ENCODE assay signal across 27 cellular contexts in the genomic region with DNA sequence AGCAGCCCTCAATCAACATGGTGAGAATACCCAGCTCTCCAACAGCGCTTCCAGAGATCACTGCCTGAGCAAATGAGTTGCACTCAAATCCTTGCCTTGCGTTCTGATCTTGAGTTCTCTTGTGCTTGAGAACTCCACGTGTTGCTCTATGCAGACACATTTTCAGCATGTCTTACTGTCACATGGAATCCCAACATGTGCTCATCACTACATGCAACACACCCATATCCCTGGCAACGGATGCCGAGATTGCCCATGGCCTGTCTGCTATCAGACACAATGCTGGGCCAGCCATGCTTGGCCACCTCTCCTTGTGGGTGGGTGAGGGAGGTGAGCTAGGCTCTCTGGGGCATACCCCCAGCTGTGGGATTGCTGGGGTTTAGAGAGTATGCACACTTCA.
"Had no signal": no experiment of that assay in that cellular context is flagged by ENCODE, and none has a peak within 500 bp of the region (broad histone marks: within the 10 kb centered on the region; RNA-seq: fewer than 3 reads in every experiment).

No MANE protein-coding gene starts in this region.

- H3K9me3 ChIP-seq: SJCRH30 had no signal

- H3K36me3 ChIP-seq: brain microvascular endothelial cell, SJCRH30 had no signal

- ATAC-seq: activated CD8-positive, alpha-beta T cell treated with anti-CD3 and anti-CD28 coated beads for 36 hours; activated T-cell treated with anti-CD3 and anti-CD28 coated beads, Interleukin-2, amount 50 U/mL, for 72 hours; activated T-helper 17 cell treated with anti-CD3 and anti-CD28 coated beads, Interleukin-2, amount 50 U/mL, for 72 hours; Panc1 had no signal

- H3K9ac ChIP-seq: KMS-11 had no signal

- H3K27me3 ChIP-seq: brain microvascular endothelial cell had no signal

- H3K4me2 ChIP-seq: KMS-11 had no signal

- H3K27ac ChIP-seq: brain microvascular endothelial cell, KMS-11, SJCRH30, SK-N-MC had no signal

- DNase-seq: activated CD4-positive, alpha-beta T cell treated with anti-CD3 and anti-CD28 coated beads, Interleukin-2, amount 10 ng/mL, durations not matched to agents 24 days and 14 days; activated CD4-positive, alpha-beta T cell treated with anti-CD3 and anti-CD28 coated beads, Interleukin-2, amount 50 U/mL, for 4 hours; activated CD8-positive, alpha-beta T cell treated with anti-CD3 and anti-CD28 coated beads for 36 hours; activated effector memory CD4-positive, alpha-beta T cell treated with anti-CD3 and anti-CD28 coated beads, Interleukin-2, amount 50 U/mL, for 16 hours; activated naive CD4-positive, alpha-beta T cell; activated naive CD4-positive, alpha-beta T cell treated with anti-CD3 and anti-CD28 coated beads, Interleukin-2, amount 50 U/mL, for 16 hours; activated naive CD8-positive, alpha-beta T cell treated with anti-CD3 and anti-CD28 coated beads for 36 hours; activated T-cell treated with anti-CD3 and anti-CD28 coated beads, Interleukin-2, amount 50 U/mL, for 1 hour; activated T-cell treated with anti-CD3 and anti-CD28 coated beads, Interleukin-2, amount 50 U/mL, for 72 hours; amniotic stem cell; aorta; brain microvascular endothelial cell; MM.1S; MV-4-11; NCI-H1092; NCI-H1436 treated with DMSO at 0.1 percent for 48 hours; NCI-H1694 treated with DMSO at 0.1 percent for 48 hours; NCI-H2029; NCI-H345; NCI-H524 treated with DMSO at 0.1 percent for 48 hours; SHP77; SJCRH30; T1000 had no signal

- H3K4me3 ChIP-seq: SJCRH30, SK-N-MC had no signal
